Comparison of ENCODE assay signal across 7 cellular contexts in the genomic region with DNA sequence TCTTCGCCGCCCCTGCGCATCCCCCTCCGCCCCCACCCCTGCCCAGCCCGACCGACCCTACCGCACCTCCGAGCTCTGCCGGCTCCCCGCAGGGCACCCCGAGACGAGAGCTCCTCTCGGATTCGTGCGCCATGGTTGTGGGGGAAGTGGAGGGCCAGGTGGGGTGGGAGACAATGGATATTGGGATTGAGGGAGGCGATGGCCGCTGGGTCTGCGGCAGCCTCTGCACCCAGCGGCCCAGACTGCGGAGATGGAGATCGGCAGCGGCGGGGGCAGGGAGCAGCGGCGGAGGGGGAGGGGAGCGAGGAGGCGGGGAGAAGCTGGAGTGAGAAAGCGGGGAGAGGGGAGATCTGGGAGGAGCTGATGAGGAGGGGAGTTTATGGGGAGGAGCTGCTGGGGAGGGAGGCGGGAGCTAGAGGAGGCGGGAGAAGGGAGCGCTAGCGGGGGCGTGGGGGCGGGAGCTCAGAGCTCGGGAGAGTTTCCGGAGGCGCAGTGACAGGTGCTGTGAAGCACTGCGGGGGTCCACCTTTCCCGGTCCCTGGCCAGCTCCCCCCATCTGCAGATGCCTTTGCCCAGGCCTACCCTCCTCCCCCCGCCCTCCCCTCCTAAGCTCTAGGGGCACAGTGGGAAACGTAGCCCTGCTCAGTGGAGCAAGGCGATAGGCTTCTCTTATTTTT. TPM values are rescaled to one million over a fixed set of nuclear protein-coding genes. Genes with fewer than 3 reads are reported as not detected.
DNase-seq lines count a peak whose midpoint lies in the region; ATAC-seq and TF ChIP-seq lines count a peak whose summit lies in the region.

A gene (minus strand): TSS at position 352 of the 677 bp plus-strand sequence. CDS start 219 bp downstream, at position 133.

- TF ChIP-seq POLR2A in GM18951 (IDR thresholded peaks at IDR 0.05; ENCODE audit: extremely low read depth, insufficient read depth, insufficient read length), result peak; percentile 40

- intact Hi-C loops in activated CD4-positive, alpha-beta T cell treated with anti-CD3 and anti-CD28 coated beads, Interleukin-2, amount 10 ng/mL, durations not matched to agents 24 days and 14 days (cut with micrococcal nuclease), result loop anchor here (1.0 kb wide), 2 partner anchors 16 to 70 kb away; a partner anchor contains a TSS

- peak within 1 kb of the TSS; percentile 98 for H3K4me3 ChIP-seq in coronary artery

- no peaks in the 10 kb centered on the region for H3K9me3 Mint-ChIP-seq in activated CD4-positive, alpha-beta T cell treated with anti-CD3 and anti-CD28 coated beads, Interleukin-2, amount 10 ng/mL, durations not matched to agents 24 days and 14 days

- peak within 1 kb of the TSS; percentile 80 for H3K4me3 Mint-ChIP-seq in activated CD4-positive, alpha-beta T cell treated with anti-CD3 and anti-CD28 coated beads, Interleukin-2, amount 10 ng/mL, durations not matched to agents 24 days and 14 days

- DNase-seq in NCI-H2081 treated with DMSO at 0.1 percent for 48 hours (lab: John Stamatoyannopoulos, UW) (peak; percentile 59), coronary artery (ENCODE audit: low spot score) (no peak), left lobe of liver (ENCODE audit: low spot score) (peak; percentile 52), mesenteric fat pad (ENCODE audit: low spot score) (no peak)
- DNase-seq in activated CD4-positive, alpha-beta T cell treated with anti-CD3 and anti-CD28 coated beads, Interleukin-2, amount 10 ng/mL, durations not matched to agents 24 days and 14 days, result peak; percentile 87
- peak; percentile 71 to 81 for DNase-seq in stimulated activated CD4-positive, alpha-beta T cell treated with anti-CD3 and anti-CD28 coated beads, Interleukin-2, amount 100 ng/mL, for 24 hours

- H3K4me1 Mint-ChIP-seq in activated CD4-positive, alpha-beta T cell treated with anti-CD3 and anti-CD28 coated beads, Interleukin-2, amount 10 ng/mL, durations not matched to agents 24 days and 14 days, result peaks cover 12% of the 10 kb centered on the region

- TF ChIP-seq CTCF in coronary artery (IDR thresholded peaks at IDR 0.05), result no peak

- peak within 1 kb of the TSS; percentile 68 to 87 for H3K27ac ChIP-seq in coronary artery

- peak; percentile 86 for ATAC-seq in left lobe of liver

- no peaks in the 10 kb centered on the region for H3K36me3 Mint-ChIP-seq in activated CD4-positive, alpha-beta T cell treated with anti-CD3 and anti-CD28 coated beads, Interleukin-2, amount 10 ng/mL, durations not matched to agents 24 days and 14 days (ENCODE audit: low read depth)

- peak within 1 kb of the TSS; percentile 66 for H3K27ac Mint-ChIP-seq in activated CD4-positive, alpha-beta T cell treated with anti-CD3 and anti-CD28 coated beads, Interleukin-2, amount 10 ng/mL, durations not matched to agents 24 days and 14 days

- in situ Hi-C loops in GM18951 (cut with MboI; ENCODE audit: low sequenced_read_pairs, unreplicated experiment), result no loop called here

- H3K27me3 Mint-ChIP-seq in activated CD4-positive, alpha-beta T cell treated with anti-CD3 and anti-CD28 coated beads, Interleukin-2, amount 10 ng/mL, durations not matched to agents 24 days and 14 days, result peaks cover 17% of the 10 kb centered on the region

RNA-seq across cellular contexts. Expression of the gene that starts here (rescaled TPM):
- 1.6 and 1.7 TPM in 2 replicates for total RNA-seq in activated CD4-positive, alpha-beta T cell treated with anti-CD3 and anti-CD28 coated beads, Interleukin-2, amount 10 ng/mL, durations not matched to agents 24 days and 14 days
- total RNA-seq in left lobe of liver (0.68 TPM), mesenteric fat pad (2.6 TPM)

Comparison
In these comparisons a context has a peak if more than half of its experiments do, and no peak if none do; other contexts are left out.
1. Peak in DNase-seq and ATAC-seq in left lobe of liver; RNA of the gene not detected or under 1 TPM.
2. DNase-seq: peak in NCI-H2081 treated with DMSO at 0.1 percent for 48 hours (single experiment), activated CD4-positive, alpha-beta T cell treated with anti-CD3 and anti-CD28 coated beads, Interleukin-2, amount 10 ng/mL, durations not matched to agents 24 days and 14 days (single experiment) and stimulated activated CD4-positive, alpha-beta T cell treated with anti-CD3 and anti-CD28 coated beads, Interleukin-2, amount 100 ng/mL, for 24 hours (2 of 2); none in coronary artery (single experiment) and mesenteric fat pad (single experiment).